Comparison of ENCODE assay signal across 8 cellular contexts in genomic region chr20:37290158-37290810, GRCh38. TPM values are rescaled to one million over a fixed set of nuclear protein-coding genes. Genes with fewer than 3 reads are reported as not detected.
DNase-seq lines count a peak whose midpoint lies in the region; TF ChIP-seq lines count a peak whose summit lies in the region.

No MANE protein-coding gene starts in this region.

- H2AFZ ChIP-seq in SU-DHL-6 (ENCODE audit: low read depth, low read length, severe bottlenecking), result peak overlapping the region; percentile 86

- H3K9me2 ChIP-seq in DOHH2 (replicated peaks; ENCODE audit: control insufficient read depth, low read length), result no peaks in the 10 kb centered on the region
- H3K9me2 ChIP-seq in SU-DHL-6 (replicated peaks; ENCODE audit: insufficient read depth, low read length), result no peaks in the 10 kb centered on the region

- peak overlapping the region; percentile 91 for H3K4me3 ChIP-seq in DOHH2 (ENCODE audit: low read length)
- peak overlapping the region; percentile 95 for H3K4me3 ChIP-seq in SU-DHL-6 (ENCODE audit: insufficient read depth, low read length, poor library complexity, severe bottlenecking)
- H3K4me3 ChIP-seq in fibroblast of pulmonary artery (replicated peaks; ENCODE audit: low read depth, low read length), result peak overlapping the region; percentile 78
- peak overlapping the region; percentile 83 to 96 for H3K4me3 ChIP-seq in prostate gland

- H3F3A ChIP-seq in DOHH2 (ENCODE audit: control insufficient read depth, insufficient read depth) (no peaks in the 10 kb centered on the region), SU-DHL-6 (ENCODE audit: insufficient read depth) (0 out of 2 replicates have a peak, but pooled peaks cover 5% of the 10 kb centered on the region)

- H3K36me3 ChIP-seq in DOHH2 (ENCODE audit: control insufficient read depth, low read length) (peaks cover 30% of the 10 kb centered on the region), SU-DHL-6 (ENCODE audit: low read length) (peaks cover 5% of the 10 kb centered on the region; the same call in 1 of the 2 replicates), prostate gland (no peaks in the 10 kb centered on the region)

- no peak for TF ChIP-seq CTCF in DOHH2 (IDR thresholded peaks at IDR 0.05; ENCODE audit: low read depth, low read length, poor library complexity, severe bottlenecking)
- no peak for TF ChIP-seq CTCF in SU-DHL-6 (IDR thresholded peaks at IDR 0.05; ENCODE audit: insufficient read depth, low read length, poor library complexity, severe bottlenecking)
- TF ChIP-seq CTCF in fibroblast of pulmonary artery (IDR thresholded peaks at IDR 0.05; ENCODE audit: low read length, missing control alignments), result no peak
- no peak for TF ChIP-seq CTCF in prostate gland (IDR thresholded peaks at IDR 0.05)

- WGBS in prostate gland, result 45% methylated on average over 21 of the region's 21 CpGs

- H3K27me3 ChIP-seq in DOHH2 (ENCODE audit: control insufficient read depth, low read length) (no peaks in the 10 kb centered on the region), SU-DHL-6 (ENCODE audit: low read length) (no peaks in the 10 kb centered on the region), prostate gland (replicated peaks; ENCODE audit: insufficient read depth) (no peaks in the 10 kb centered on the region)

- TF ChIP-seq POLR2A in prostate gland (IDR thresholded peaks at IDR 0.05), result no peak

- H3K4me2 ChIP-seq in DOHH2 (ENCODE audit: low read length), result peak overlapping the region; percentile 64
- H3K4me2 ChIP-seq in SU-DHL-6 (ENCODE audit: low read depth, low read length, poor library complexity, severe bottlenecking), result peak overlapping the region; percentile 81

- H3K9ac ChIP-seq in SU-DHL-6 (ENCODE audit: low read length), result peak overlapping the region; percentile 98

- peaks cover 61% of the 10 kb centered on the region for H3K79me2 ChIP-seq in DOHH2 (ENCODE audit: control insufficient read depth, low read length)
- peaks cover 56% of the 10 kb centered on the region for H3K79me2 ChIP-seq in SU-DHL-6 (ENCODE audit: insufficient read depth, low read length)

- H4K20me1 ChIP-seq in DOHH2 (ENCODE audit: control insufficient read depth, insufficient read depth, low read depth, low read length) (no peaks in the 10 kb centered on the region), SU-DHL-6 (ENCODE audit: low read depth, low read length) (no peaks in the 10 kb centered on the region)

- H3K4me1 ChIP-seq in DOHH2 (ENCODE audit: control insufficient read depth, low read length) (peaks cover 26% of the 10 kb centered on the region), prostate gland (replicated peaks) (peaks cover 4% of the 10 kb centered on the region)

- H3K9me3 ChIP-seq in DOHH2 (ENCODE audit: control insufficient read depth, insufficient read depth, low read length), result no peaks in the 10 kb centered on the region
- no peaks in the 10 kb centered on the region for H3K9me3 ChIP-seq in SU-DHL-6 (ENCODE audit: insufficient read depth, low read length)
- no peaks in the 10 kb centered on the region for H3K9me3 ChIP-seq in prostate gland

- DNase-seq in fibroblast of pulmonary artery (ENCODE audit: low read depth), result no peak
- DNase-seq in prostate gland (ENCODE audit: low spot score), result no peak
- no peak for DNase-seq in midbrain (lab: John Stamatoyannopoulos, UW)
- no peak for DNase-seq in EL
- DNase-seq in AG08396 (ENCODE audit: low spot score), result no peak
- no peak for DNase-seq in SKM-1 treated with dmso at 0.1 percent for 144 hours (lab: John Stamatoyannopoulos, UW; ENCODE audit: unreplicated experiment)

- peak overlapping the region; percentile 53 for H3K27ac ChIP-seq in DOHH2 (ENCODE audit: low read depth, low read length)
- peak overlapping the region; percentile 58 for H3K27ac ChIP-seq in SU-DHL-6 (ENCODE audit: low read depth, low read length)
- peak overlapping the region; percentile 87 to 93 for H3K27ac ChIP-seq in prostate gland

- intact Hi-C loops in prostate gland (cut with DNase I), result no loop called here

RNA-seq across cellular contexts. Expression of gene MANBAL, which starts 0.8 kb away (rescaled TPM):
- 10 to 100 TPM; 28.9 to 39.4 TPM for total RNA-seq in prostate gland

RNA-seq across cellular contexts. Expression of gene GHRH, which starts 28.7 kb away (rescaled TPM):
- not detected for total RNA-seq in prostate gland

RNA-seq across cellular contexts. Expression of gene SRC, which starts 55.7 kb away (rescaled TPM):
- 100 to 1,000 TPM in 1 of 2 donors, 10 to 100 TPM in 1; 61.2 to 149 TPM for total RNA-seq in prostate gland
